14 cellular contexts compared by ENCODE assay signal in the genomic region with DNA sequence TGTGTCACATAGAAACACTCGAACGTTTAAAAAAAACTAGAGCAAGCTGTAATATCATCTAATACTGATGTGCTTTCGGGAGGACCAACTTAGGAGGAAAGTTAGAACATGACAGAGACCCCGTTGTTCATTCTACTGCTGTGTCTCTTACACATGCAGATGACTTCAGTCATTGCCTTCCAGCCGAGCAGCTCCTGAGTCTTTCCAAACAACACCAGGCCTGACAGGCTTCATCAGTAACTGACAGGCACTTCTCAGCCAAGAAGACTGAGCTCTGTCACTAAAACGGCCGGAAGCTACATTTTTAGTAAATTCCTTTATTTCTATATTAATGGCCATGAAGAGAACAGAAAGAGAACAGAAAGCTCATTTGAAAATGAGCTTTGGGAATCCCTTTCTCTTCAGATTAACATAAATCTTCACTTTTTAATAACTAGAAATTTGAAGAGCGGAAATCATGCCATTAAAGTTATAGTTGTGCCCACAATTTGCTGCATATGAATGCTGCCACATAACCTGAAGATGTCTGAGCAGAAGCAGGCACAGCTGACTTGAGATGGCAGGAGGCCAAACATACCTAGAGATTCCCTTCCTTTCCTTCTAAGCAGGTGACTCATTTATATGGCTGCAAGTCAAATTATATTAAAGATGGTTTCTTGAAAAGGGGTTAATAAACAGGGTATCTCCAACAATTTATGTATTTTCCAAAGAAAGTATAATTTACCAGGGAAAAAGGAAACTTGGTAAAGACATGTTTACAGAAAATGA.
DNase-seq lines count a peak whose midpoint lies in the region; TF ChIP-seq lines count a peak whose summit lies in the region.
"Had no signal": no experiment of that assay in that cellular context is flagged by ENCODE, and none has a peak within 500 bp of the region (broad histone marks: within the 10 kb centered on the region; RNA-seq: fewer than 3 reads in every experiment).

No MANE protein-coding gene starts in this region.

- no peak overlapping the region for H3K4me3 Mint-ChIP-seq in neural progenitor cell
- H3K4me3 Mint-ChIP-seq: activated CD8-positive, alpha-beta T cell treated with anti-CD3 and anti-CD28 coated beads, Interleukin-2, amount 10 ng/mL, durations not matched to agents 7 days and 5 days had no signal

- H3K79me2 ChIP-seq in neural progenitor cell (ENCODE audit: low read depth) (no peaks in the 10 kb centered on the region), MM.1S (ENCODE audit: low read length) (no peaks in the 10 kb centered on the region)

- H3K9ac ChIP-seq in NT2/D1 (ENCODE audit: insufficient read length, low read depth) (peak overlapping the region; percentile 9), neural progenitor cell (no peak overlapping the region), MM.1S (ENCODE audit: low read length) (no peak overlapping the region)

- H3K36me3 ChIP-seq in NT2/D1 (ENCODE audit: insufficient read depth, insufficient read length, low read length) (no peaks in the 10 kb centered on the region), neural progenitor cell (peaks cover 3% of the 10 kb centered on the region), MM.1S (replicated peaks; ENCODE audit: insufficient read depth, low read length) (no peaks in the 10 kb centered on the region; the same call in 1 of the 2 replicates)

- H3K9me3 Mint-ChIP-seq in neural progenitor cell, result no peaks in the 10 kb centered on the region

- TF ChIP-seq CTCF in GM12865 (IDR thresholded peaks at IDR 0.05; ENCODE audit: insufficient read depth, low read depth, low read length, missing control alignments), result no peak
- TF ChIP-seq CTCF in epithelial cell of esophagus (IDR thresholded peaks at IDR 0.05; ENCODE audit: insufficient read depth, low read depth, low read length, missing control alignments), result no peak
- no peak for TF ChIP-seq CTCF in neural progenitor cell (IDR thresholded peaks at IDR 0.05)
- TF ChIP-seq CTCF in MM.1S (IDR thresholded peaks at IDR 0.05; ENCODE audit: low read length), result no peak

- no peak overlapping the region for H3K27ac Mint-ChIP-seq in neural progenitor cell
- H3K27ac Mint-ChIP-seq: activated CD8-positive, alpha-beta T cell treated with anti-CD3 and anti-CD28 coated beads, Interleukin-2, amount 10 ng/mL, durations not matched to agents 7 days and 5 days had no signal

- peaks cover 11% of the 10 kb centered on the region for H3K4me1 Mint-ChIP-seq in neural progenitor cell

- H3K4me3 ChIP-seq in GM12865 (ENCODE audit: low read depth, low read length) (no peak overlapping the region), NT2/D1 (ENCODE audit: insufficient read length, low read depth) (no peak overlapping the region), epithelial cell of esophagus (ENCODE audit: low read length) (no peak overlapping the region), neural progenitor cell (no peak overlapping the region), MM.1S (ENCODE audit: low read length) (no peak overlapping the region)

- no peaks in the 10 kb centered on the region for H4K20me1 ChIP-seq in neural progenitor cell (ENCODE audit: low read depth)
- no peaks in the 10 kb centered on the region for H4K20me1 ChIP-seq in MM.1S (ENCODE audit: insufficient read depth, low read length)

- peak; percentile 9 for DNase-seq in GM12865 (ENCODE audit: low read depth)
- peak; percentile 76 for DNase-seq in NT2/D1 (ENCODE audit: low read depth, low spot score)
- peak; percentile 85 for DNase-seq in epithelial cell of esophagus (ENCODE audit: low read depth)
- peak; percentile 20 for DNase-seq in neural progenitor cell (ENCODE audit: low spot score)
- no peak for DNase-seq in MM.1S
- no peak for DNase-seq in HCEC 1CT
- DNase-seq in activated effector memory CD4-positive, alpha-beta T cell treated with Interleukin-2 at 50 U/mL for 16 hours, result no peak
- DNase-seq in NCI-H2227 (lab: John Stamatoyannopoulos, UW; ENCODE audit: unreplicated experiment), result no peak
- DNase-seq: activated CD8-positive, alpha-beta T cell treated with anti-CD3 and anti-CD28 coated beads, Interleukin-2, amount 10 ng/mL, durations not matched to agents 7 days and 5 days; aorta; DND-41; NCI-H446; stimulated activated CD4-positive, alpha-beta T cell treated with anti-CD3 and anti-CD28 coated beads, Interleukin-15, amount 100 ng/mL, for 24 hours; stimulated activated naive CD4-positive, alpha-beta T cell treated with Interleukin-2 at 50 U/mL for 16 hours had no signal

- no peaks in the 10 kb centered on the region for H3K27me3 ChIP-seq in NT2/D1 (ENCODE audit: insufficient read depth, insufficient read length)
- H3K27me3 ChIP-seq in neural progenitor cell, result no peaks in the 10 kb centered on the region
- no peaks in the 10 kb centered on the region for H3K27me3 ChIP-seq in MM.1S (replicated peaks; ENCODE audit: insufficient read depth, low read length)

- no peaks in the 10 kb centered on the region for H3K27me3 Mint-ChIP-seq in neural progenitor cell (ENCODE audit: insufficient read depth, low read depth)

- H2AFZ ChIP-seq in neural progenitor cell (replicated peaks) (no peak overlapping the region), MM.1S (ENCODE audit: low read length) (no peak overlapping the region)

- no peak overlapping the region for H3K4me2 ChIP-seq in neural progenitor cell
- H3K4me2 ChIP-seq in MM.1S (ENCODE audit: low read depth, low read length), result no peak overlapping the region

- H3K27ac ChIP-seq in neural progenitor cell, result no peak overlapping the region
- H3K27ac ChIP-seq in MM.1S (ENCODE audit: low read length), result no peak overlapping the region

- H3K4me1 ChIP-seq in NT2/D1 (ENCODE audit: insufficient read depth, insufficient read length) (no peaks in the 10 kb centered on the region), neural progenitor cell (no peaks in the 10 kb centered on the region), MM.1S (ENCODE audit: low read length) (no peaks in the 10 kb centered on the region)

- H3K9me2 ChIP-seq in MM.1S (replicated peaks; ENCODE audit: insufficient read depth, low read length), result no peaks in the 10 kb centered on the region

- H3K36me3 Mint-ChIP-seq in neural progenitor cell, result peaks cover 3% of the 10 kb centered on the region

- H3F3A ChIP-seq in neural progenitor cell (ENCODE audit: low read depth) (no peaks in the 10 kb centered on the region), MM.1S (ENCODE audit: insufficient read depth, low read length) (no peaks in the 10 kb centered on the region)

- H3K9me3 ChIP-seq in NT2/D1 (ENCODE audit: insufficient read depth, low read length) (no peaks in the 10 kb centered on the region), neural progenitor cell (ENCODE audit: low read depth) (no peaks in the 10 kb centered on the region), MM.1S (replicated peaks; ENCODE audit: insufficient read depth, low read length) (no peaks in the 10 kb centered on the region)

Comparison
In these comparisons a context has a peak if more than half of its experiments do, and no peak if none do; other contexts are left out.
1. DNase-seq: peak in GM12865 (single experiment), NT2/D1 (single experiment), epithelial cell of esophagus (single experiment) and neural progenitor cell (single experiment); none in MM.1S (single experiment), HCEC 1CT (single experiment), activated effector memory CD4-positive, alpha-beta T cell treated with Interleukin-2 at 50 U/mL for 16 hours (single experiment) and NCI-H2227 (single experiment).